10 cellular contexts compared by ENCODE assay signal in genomic region chrX:48470110-48470832, GRCh38. TPM values are rescaled to one million over a fixed set of nuclear protein-coding genes. Genes with fewer than 3 reads are reported as not detected.
DNase-seq lines count a peak whose midpoint lies in the region; ATAC-seq, FAIRE-seq and TF ChIP-seq lines count a peak whose summit lies in the region.
"Had no signal": no experiment of that assay in that cellular context is flagged by ENCODE, and none has a peak within 500 bp of the region (broad histone marks: within the 10 kb centered on the region; RNA-seq: fewer than 3 reads in every experiment).

TSS of gene SLC38A5 (minus strand) at chrX:48470260. CDS start at chrX:48467924, 2,336 bp downstream.

- no peaks in the 10 kb centered on the region for H3K9me2 ChIP-seq in PC-9 (ENCODE audit: insufficient read depth)

- no peak for TF ChIP-seq EP300 in K562 (IDR thresholded peaks at IDR 0.05; ENCODE audit: low read length)
- TF ChIP-seq EP300 in upper lobe of left lung (IDR thresholded peaks at IDR 0.05), result no peak

- H3K4me2 ChIP-seq in K562 (ENCODE audit: insufficient read depth, low read length) (peak within 1 kb of the TSS; percentile 94), PC-9 (no peak within 1 kb of the TSS)

- no peak for ATAC-seq in activated T-cell treated with anti-CD3 and anti-CD28 coated beads, Interleukin-2, amount 50 U/mL, for 72 hours (replicated peaks in 1 of 2)
- ATAC-seq in K562 (peak; percentile 61), upper lobe of left lung (ENCODE audit: low FRiP score in 2 of 2) (no peak)

- TF ChIP-seq POLR2A in K562 (conservative IDR thresholded peaks at IDR 0.05) (no peak; the same call in 1 of the 2 replicates), lower leg skin (IDR thresholded peaks at IDR 0.05) (no peak), upper lobe of left lung (IDR thresholded peaks at IDR 0.05) (no peak)

- H3K9ac ChIP-seq in K562 (ENCODE audit: insufficient read depth in 1 of 2, low read depth in 2 of 2, low read length in 2 of 2), result peak within 1 kb of the TSS; percentile 94 to 96

- 18% methylated on average over 13 of the region's 18 CpGs for WGBS in K562 (ENCODE audit: insufficient coverage, low coverage, missing lambda C conversion rate)
- WGBS in lower leg skin, 2 donors, result 60 to 84% methylated on average over 1 to 18 of the region's 18 CpGs
- 80 to 81% methylated on average over 2 to 10 of the region's 18 CpGs for WGBS in upper lobe of left lung, 2 donors

- peaks cover 42% of the 10 kb centered on the region for H3K4me1 Mint-ChIP-seq in activated T-cell treated with anti-CD3 and anti-CD28 coated beads, Interleukin-2, amount 50 U/mL, for 72 hours (ENCODE audit: low read depth)

- intact Hi-C loops in K562 (cut with micrococcal nuclease) (no loop called here), lower leg skin (cut with DNase I; ENCODE audit: low total_unique reads) (no loop called here), PC-9 (cut with micrococcal nuclease; ENCODE audit: unreplicated experiment) (no loop called here)

- peaks cover 12% of the 10 kb centered on the region for H3K27me3 Mint-ChIP-seq in activated T-cell treated with anti-CD3 and anti-CD28 coated beads, Interleukin-2, amount 50 U/mL, for 72 hours (ENCODE audit: low read depth)

- POLR2A ChIA-PET in K562 (lab: Yijun Ruan, JAX), result interaction anchor here (0.6 to 1.2 kb wide), 2 partner anchors 55 to 105 kb away, joined by 4 to 5 read pairs; no protein-coding TSS in a partner anchor
- POLR2A ChIA-PET in PC-9 (lab: Charles Lee; ENCODE audit: unreplicated experiment), result no interaction called here

- no peaks in the 10 kb centered on the region for H3K27me3 ChIP-seq in K562 (ENCODE audit: control insufficient read depth in 2 of 2, insufficient read depth in 2 of 2, low read length in 2 of 2)
- H3K27me3 ChIP-seq in upper lobe of left lung, result peaks cover 0 to 13% (median 0%) of the 10 kb centered on the region in 4 donors
- no peaks in the 10 kb centered on the region for H3K27me3 ChIP-seq in PC-9 (ENCODE audit: insufficient read depth, low read depth)

- peak; percentile 87 for FAIRE-seq in K562 (lab: Jason Lieb, UNC)

- H3K4me3 ChIP-seq in K562, result peak within 1 kb of the TSS; percentile 78
- H3K4me3 ChIP-seq in lower leg skin (ENCODE audit: low read depth, poor library complexity, severe bottlenecking), result no peak within 1 kb of the TSS
- peak within 1 kb of the TSS in 3 of 4 donors; percentile 14 to 38 (median 38) for H3K4me3 ChIP-seq in upper lobe of left lung
- no peak within 1 kb of the TSS for H3K4me3 ChIP-seq in PC-9
- H3K4me3 ChIP-seq: cardiac muscle cell had no signal

- H3K9me3 Mint-ChIP-seq in activated T-cell treated with anti-CD3 and anti-CD28 coated beads, Interleukin-2, amount 50 U/mL, for 72 hours, result no peaks in the 10 kb centered on the region

- H3K27ac ChIP-seq in K562 (ENCODE audit: extremely low read depth, low read depth, low read length), result peak within 1 kb of the TSS; percentile 91
- H3K27ac ChIP-seq in upper lobe of left lung, result no peak within 1 kb of the TSS
- no peak within 1 kb of the TSS for H3K27ac ChIP-seq in PC-9
- H3K27ac ChIP-seq: cardiac muscle cell had no signal

- CTCF ChIA-PET in K562 (lab: Yijun Ruan, JAX; ENCODE audit: low intra/inter-chr PET ratio) (no interaction called here), PC-9 (lab: Charles Lee) (no interaction called here)

- H3K27ac Mint-ChIP-seq in activated T-cell treated with anti-CD3 and anti-CD28 coated beads, Interleukin-2, amount 50 U/mL, for 72 hours, result peak within 1 kb of the TSS; percentile 94

- BruUV-seq in K562 (replicated peaks; lab: Mats Ljungman, UMichigan) (no TSS peak), PC-9 (replicated peaks; lab: Mats Ljungman, UMichigan) (no TSS peak)

- peaks cover 19% of the 10 kb centered on the region; the same call in 2 of the 3 replicates for H3K36me3 ChIP-seq in K562 (ENCODE audit: control insufficient read depth, insufficient read depth, low read length)
- no peaks in the 10 kb centered on the region for H3K36me3 ChIP-seq in upper lobe of left lung
- no peaks in the 10 kb centered on the region for H3K36me3 ChIP-seq in PC-9 (ENCODE audit: low read depth)
- H3K36me3 ChIP-seq: cardiac muscle cell had no signal

- no peak for DNase-seq in activated T-cell treated with anti-CD3 and anti-CD28 coated beads, Interleukin-2, amount 50 U/mL, for 72 hours
- no peak for DNase-seq in activated T-cell treated with anti-CD3 and anti-CD28 coated beads, Interleukin-2, amount 50 U/mL, for 48 hours
- DNase-seq in K562 (ENCODE audit: extremely low read depth in 1 of 4, low spot score in 3 of 4) (peak; percentile 74 to 85 (median 78)), lower leg skin (ENCODE audit: low spot score in 2 of 2) (no peak), upper lobe of left lung (no peak), amniotic stem cell (lab: John Stamatoyannopoulos, UW) (no peak), PC-9 (no peak)
- DNase-seq in stimulated activated CD4-positive, alpha-beta T cell treated with anti-CD3 and anti-CD28 coated beads, Interleukin-2, amount 100 ng/mL, for 24 hours, result no peak
- DNase-seq: NCI-H446 treated with DMSO at 0.1 percent for 48 hours had no signal

- no peaks in the 10 kb centered on the region for H4K20me1 ChIP-seq in K562 (replicated peaks; ENCODE audit: control insufficient read depth, insufficient read depth, low read length)
- H4K20me1 ChIP-seq in PC-9 (ENCODE audit: insufficient read depth), result no peaks in the 10 kb centered on the region

- peaks cover 30 to 60% of the 10 kb centered on the region in 2 experiments; a peak in 4 of 5 replicates for H3K4me1 ChIP-seq in K562 (replicated peaks in 1 of 2; ENCODE audit: control insufficient read depth in 2 of 2, insufficient read depth in 2 of 2, low read length in 2 of 2)
- peaks cover 0 to 11% (median 2%) of the 10 kb centered on the region in 4 donors for H3K4me1 ChIP-seq in upper lobe of left lung
- H3K4me1 ChIP-seq in PC-9 (replicated peaks; ENCODE audit: insufficient read depth), result no peaks in the 10 kb centered on the region

- no peaks in the 10 kb centered on the region for H3K9me1 ChIP-seq in K562 (ENCODE audit: control insufficient read depth, insufficient read depth, low read length)

- H3K79me2 ChIP-seq in K562 (ENCODE audit: control insufficient read depth, insufficient read depth, low read length), result peaks cover 52% of the 10 kb centered on the region
- no peaks in the 10 kb centered on the region for H3K79me2 ChIP-seq in PC-9 (ENCODE audit: low read depth)

- H3K36me3 Mint-ChIP-seq in activated T-cell treated with anti-CD3 and anti-CD28 coated beads, Interleukin-2, amount 50 U/mL, for 72 hours (ENCODE audit: insufficient read depth in 2 of 2), result peaks cover 3 to 19% of the 10 kb centered on the region in 2 donors

- no peaks in the 10 kb centered on the region for H3F3A ChIP-seq in PC-9 (ENCODE audit: insufficient read depth, low read depth)

- in situ Hi-C loops in K562 (cut with MboI), result no loop called here

- TF ChIP-seq RAD21 in K562 (CRISPR knock-in tag; conservative IDR thresholded peaks at IDR 0.05 in 1 of 2, IDR thresholded peaks at IDR 0.05 in 1 of 2), result no peak

- no peak for TF ChIP-seq CTCF in K562 (IDR thresholded peaks at IDR 0.05 in 2 of 3, conservative IDR thresholded peaks at IDR 0.05 in 1 of 3; ENCODE audit: insufficient read depth in 2 of 3, low read depth in 1 of 3, low read length in 3 of 3)
- TF ChIP-seq CTCF in lower leg skin (IDR thresholded peaks at IDR 0.05), result no peak
- no peak for TF ChIP-seq CTCF in upper lobe of left lung (IDR thresholded peaks at IDR 0.05)
- TF ChIP-seq CTCF in PC-9 (conservative IDR thresholded peaks at IDR 0.05), result no peak

- H2AFZ ChIP-seq in K562 (ENCODE audit: low read depth, low read length), result peak within 1 kb of the TSS; percentile 86
- H2AFZ ChIP-seq in PC-9, result no peak within 1 kb of the TSS

- H3K4me3 Mint-ChIP-seq in activated T-cell treated with anti-CD3 and anti-CD28 coated beads, Interleukin-2, amount 50 U/mL, for 72 hours, result peak within 1 kb of the TSS; percentile 91 to 94

- H3K9me3 ChIP-seq in K562 (replicated peaks; ENCODE audit: control insufficient read depth, insufficient read depth, low read depth, low read length) (no peaks in the 10 kb centered on the region), upper lobe of left lung (no peaks in the 10 kb centered on the region), PC-9 (ENCODE audit: insufficient read depth, low read depth) (no peaks in the 10 kb centered on the region)

TF ChIP-seq in K562, 482 proteins besides CTCF, POLR2A, EP300 and RAD21 (continues in another document):
- TF ChIP-seq PKNOX1 (IDR thresholded peaks at IDR 0.05), result peak; percentile 57

RNA-seq across cellular contexts. Expression of gene SLC38A5, which starts in this region (rescaled TPM):
- 10 to 100 TPM; 64.8 to 78.8 TPM for total RNA-seq in activated T-cell treated with anti-CD3 and anti-CD28 coated beads, Interleukin-2, amount 50 U/mL, for 72 hours
- 149 and 408 TPM in 2 replicates for total RNA-seq in K562 (2011; cell fraction: chromatin; rRNA removed; ENCODE audit: low replicate concordance)
- total RNA-seq in K562 (2011; cell fraction: nucleolus; rRNA removed), result 510 and 535 TPM in 2 replicates
- 308 and 339 TPM in 2 replicates for total RNA-seq in K562 (2011; cell fraction: nucleoplasm; rRNA removed)
- total RNA-seq in K562 (2014; rRNA removed) (142 and 201 TPM in 2 replicates), K562 (2014; rRNA removed; fragmentation: Illumina TruSeq; extraction: Trizol) (72.6 and 88.6 TPM in 2 replicates), K562 (2015; rRNA removed; fragmentation: Illumina TruSeq; extraction: Trizol) (128 and 129 TPM in 2 replicates), K562 (2021) (213 and 228 TPM in 2 replicates), lower leg skin (10 to 100 TPM; 21.8 to 34.2 (median 25.4) TPM), upper lobe of left lung (10 to 100 TPM; 10.2 to 32.4 (median 17.9) TPM), PC-9 (2021) (0.46 and 1.5 TPM in 2 replicates)
- polyA plus RNA-seq in K562 (2011; rRNA removed) (163 and 193 TPM in 2 replicates), K562 (2014; fragmentation: Illumina TruSeq; extraction: Trizol) (204 and 238 TPM in 2 replicates), K562 (2014; fragmentation: Nextera tagmentation; extraction: Ambion mirVana) (10 to 100 TPM in 1 of 2 experiments, 1 to 10 TPM in 1; 9.3 to 31.2 TPM), K562 (2014; rRNA removed) (199 and 251 TPM in 2 replicates)
- polyA plus RNA-seq in K562 (2011; cell fraction: cytosol; rRNA removed), result 284 and 627 TPM in 2 replicates
- 364 and 581 TPM in 2 replicates for polyA plus RNA-seq in K562 (2011; cell fraction: nucleus; rRNA removed)
- 62.8 and 197 TPM in 2 replicates for polyA plus RNA-seq in K562 (2012)
- polyA minus RNA-seq in K562 (2011; rRNA and poly(A)+ RNA removed), result 113 and 240 TPM in 2 replicates
- 150 and 177 TPM in 2 replicates for polyA minus RNA-seq in K562 (2011; cell fraction: cytosol; rRNA and poly(A)+ RNA removed)
- 42.9 and 49.0 TPM in 2 replicates for polyA minus RNA-seq in K562 (2011; cell fraction: nucleus; rRNA and poly(A)+ RNA removed)
- total RNA-seq: cardiac muscle cell had no signal
- polyA plus RNA-seq: cardiac muscle cell had no signal

Comparison
In these comparisons a context has a peak if more than half of its experiments do, and no peak if none do; other contexts are left out.
1. DNase-seq: peak in K562 (4 of 4); none in activated T-cell treated with anti-CD3 and anti-CD28 coated beads, Interleukin-2, amount 50 U/mL, for 72 hours (0 of 2), activated T-cell treated with anti-CD3 and anti-CD28 coated beads, Interleukin-2, amount 50 U/mL, for 48 hours (0 of 2), lower leg skin (0 of 2), upper lobe of left lung (0 of 2), amniotic stem cell (single experiment), PC-9 (0 of 2) and stimulated activated CD4-positive, alpha-beta T cell treated with anti-CD3 and anti-CD28 coated beads, Interleukin-2, amount 100 ng/mL, for 24 hours (0 of 2).
2. H3K4me3 ChIP-seq: peak in K562 (single experiment) and upper lobe of left lung (3 of 4); none in lower leg skin (single experiment) and PC-9 (single experiment).